ENCODE assay signal across 17 cellular contexts in genomic region chr17:76752006-76752405, GRCh38. TPM values are rescaled to one million over a fixed set of nuclear protein-coding genes. Genes with fewer than 3 reads are reported as not detected.
DNase-seq lines count a peak whose midpoint lies in the region; ATAC-seq and TF ChIP-seq lines count a peak whose summit lies in the region.
"Had no signal": no experiment of that assay in that cellular context is flagged by ENCODE, and none has a peak within 500 bp of the region (broad histone marks: within the 10 kb centered on the region; RNA-seq: fewer than 3 reads in every experiment).

No MANE protein-coding gene starts in this region.

- peak overlapping the region; percentile 96 for H3K27ac Mint-ChIP-seq in activated T-cell treated with anti-CD3 and anti-CD28 coated beads, Interleukin-2, amount 50 U/mL, for 24 hours
- peak overlapping the region; percentile 99 for H3K27ac Mint-ChIP-seq in activated naive CD4-positive, alpha-beta T cell treated with anti-CD3 and anti-CD28 coated beads, Interleukin-2, amount 50 U/mL, for 72 hours
- peak overlapping the region; percentile 90 to 99 (median 99) for H3K27ac Mint-ChIP-seq in naive thymus-derived CD4-positive, alpha-beta T cell
- H3K27ac Mint-ChIP-seq: stimulated activated memory B cell treated with anti-CD40 and anti-IgM and Interleukin-4, amounts not matched to agents 10 μg/mL and 1 μg/mL and 100 μg/mL, for 72 hours had no signal

- CTCF ChIA-PET in naive thymus-derived CD4-positive, alpha-beta T cell (lab: Charles Lee), result interaction anchor here (0.6 to 0.7 kb wide), 2 partner anchors 337 to 1826 kb away, joined by 3 read pairs; no protein-coding TSS in a partner anchor

- peaks cover 7% of the 10 kb centered on the region for H3K4me1 ChIP-seq in OCI-LY1 (ENCODE audit: insufficient read depth, low read length, severe bottlenecking)
- H3K4me1 ChIP-seq in naive thymus-derived CD4-positive, alpha-beta T cell (ENCODE audit: control insufficient read depth in 2 of 2, insufficient read depth in 2 of 2, low read length in 2 of 2), result peaks cover 14 to 20% of the 10 kb centered on the region in 2 donors
- H3K4me1 ChIP-seq: SJCRH30 had no signal

- H4K20me1 ChIP-seq in OCI-LY1 (ENCODE audit: insufficient read depth, low read length), result no peaks in the 10 kb centered on the region

- no peak overlapping the region for H3K4me2 ChIP-seq in OCI-LY1 (ENCODE audit: low read length)
- H3K4me2 ChIP-seq: PC-9 had no signal

- no peak for TF ChIP-seq CTCF in OCI-LY1 (IDR thresholded peaks at IDR 0.05; ENCODE audit: low read length)

- POLR2A ChIA-PET in naive thymus-derived CD4-positive, alpha-beta T cell (lab: Charles Lee), result interaction anchor here (0.5 to 2.5 kb wide), 5 partner anchors 10 to 1118 kb away, joined by 5 to 64 read pairs (median 6); partner anchors contain the start of genes MFSD11 and SRSF2

- peak; percentile 19 to 35 for ATAC-seq in activated naive CD4-positive, alpha-beta T cell treated with anti-CD3 and anti-CD28 coated beads, Interleukin-2, amount 50 U/mL, for 72 hours
- peak; percentile 33 for ATAC-seq in naive thymus-derived CD4-positive, alpha-beta T cell
- ATAC-seq: stimulated activated memory B cell treated with anti-CD40 and anti-IgM and Interleukin-4, amounts not matched to agents 10 μg/mL and 1 μg/mL and 100 μg/mL, for 72 hours had no signal

- no peak overlapping the region for H3K4me3 ChIP-seq in OCI-LY1 (ENCODE audit: low read depth, low read length, poor library complexity, severe bottlenecking)
- no peak overlapping the region for H3K4me3 ChIP-seq in naive thymus-derived CD4-positive, alpha-beta T cell (ENCODE audit: low read length)
- H3K4me3 ChIP-seq: PC-9, SJCRH30, tibial nerve had no signal

- no peaks in the 10 kb centered on the region for H3K27me3 Mint-ChIP-seq in activated T-cell treated with anti-CD3 and anti-CD28 coated beads, Interleukin-2, amount 50 U/mL, for 24 hours
- H3K27me3 Mint-ChIP-seq in naive thymus-derived CD4-positive, alpha-beta T cell, result no peaks in the 10 kb centered on the region
- H3K27me3 Mint-ChIP-seq: brain; stimulated activated memory B cell treated with anti-CD40 and anti-IgM and Interleukin-4, amounts not matched to agents 10 μg/mL and 1 μg/mL and 100 μg/mL, for 72 hours had no signal

- peak overlapping the region; percentile 17 for H3K27ac ChIP-seq in OCI-LY1 (ENCODE audit: low read depth, low read length, poor library complexity, severe bottlenecking)
- H3K27ac ChIP-seq in naive thymus-derived CD4-positive, alpha-beta T cell (ENCODE audit: low read depth, low read length), result peak overlapping the region; percentile 83
- H3K27ac ChIP-seq: PC-9, SJCRH30 had no signal

- peak overlapping the region; percentile 32 for H3K4me3 Mint-ChIP-seq in activated T-cell treated with anti-CD3 and anti-CD28 coated beads, Interleukin-2, amount 50 U/mL, for 24 hours
- peak overlapping the region; percentile 3 to 91 (median 76) for H3K4me3 Mint-ChIP-seq in naive thymus-derived CD4-positive, alpha-beta T cell
- H3K4me3 Mint-ChIP-seq: brain; stimulated activated memory B cell treated with anti-CD40 and anti-IgM and Interleukin-4, amounts not matched to agents 10 μg/mL and 1 μg/mL and 100 μg/mL, for 72 hours had no signal

- no peak overlapping the region for H3K9ac ChIP-seq in OCI-LY1 (ENCODE audit: low read length)

- no peaks in the 10 kb centered on the region for H3K9me3 Mint-ChIP-seq in activated T-cell treated with anti-CD3 and anti-CD28 coated beads, Interleukin-2, amount 50 U/mL, for 24 hours
- no peaks in the 10 kb centered on the region for H3K9me3 Mint-ChIP-seq in activated naive CD4-positive, alpha-beta T cell treated with anti-CD3 and anti-CD28 coated beads, Interleukin-2, amount 50 U/mL, for 72 hours
- no peaks in the 10 kb centered on the region for H3K9me3 Mint-ChIP-seq in naive thymus-derived CD4-positive, alpha-beta T cell
- H3K9me3 Mint-ChIP-seq: stimulated activated memory B cell treated with anti-CD40 and anti-IgM and Interleukin-4, amounts not matched to agents 10 μg/mL and 1 μg/mL and 100 μg/mL, for 72 hours had no signal

- H2AFZ ChIP-seq in OCI-LY1 (ENCODE audit: low read length), result no peak overlapping the region
- H2AFZ ChIP-seq: PC-9 had no signal

- no peak for DNase-seq in activated T-cell treated with anti-CD3 and anti-CD28 coated beads, Interleukin-2, amount 50 U/mL, for 24 hours
- no peak for DNase-seq in activated T-cell treated with anti-CD3 and anti-CD28 coated beads, Interleukin-2, amount 50 U/mL, for 1 hour
- no peak for DNase-seq in activated naive CD4-positive, alpha-beta T cell treated with anti-CD3 and anti-CD28 coated beads, Interleukin-2, amount 50 U/mL, for 72 hours (ENCODE audit: low spot score in 2 of 2)
- DNase-seq in naive thymus-derived CD4-positive, alpha-beta T cell, result peak in 5 of 9 donors; percentile 40 to 58 (median 49)
- DNase-seq in activated effector memory CD4-positive, alpha-beta T cell treated with Interleukin-2 at 50 U/mL for 16 hours, result no peak
- DNase-seq in activated gamma-delta T cell treated with Interleukin-2 at 50 U/mL for 16 hours, result no peak
- DNase-seq in NCI-H1436 treated with DMSO at 0.1 percent for 48 hours (lab: John Stamatoyannopoulos, UW), result no peak
- DNase-seq: activated gamma-delta T cell, C1 segment of cervical spinal cord, cortex of kidney, PC-9, SJCRH30, T1000 had no signal

- no peaks in the 10 kb centered on the region for H3K27me3 ChIP-seq in OCI-LY1 (ENCODE audit: insufficient read depth, low read length)
- no peaks in the 10 kb centered on the region for H3K27me3 ChIP-seq in naive thymus-derived CD4-positive, alpha-beta T cell (ENCODE audit: control insufficient read depth in 2 of 2, insufficient read depth in 2 of 2, low read length in 2 of 2)
- H3K27me3 ChIP-seq: SJCRH30, tibial nerve had no signal

- no peaks in the 10 kb centered on the region for H3K79me2 ChIP-seq in OCI-LY1 (ENCODE audit: insufficient read depth, low read length)

- H3K4me1 Mint-ChIP-seq in activated T-cell treated with anti-CD3 and anti-CD28 coated beads, Interleukin-2, amount 50 U/mL, for 24 hours (ENCODE audit: low read depth), result peaks cover 25% of the 10 kb centered on the region
- peaks cover 18 to 30% (median 26%) of the 10 kb centered on the region in 7 donors for H3K4me1 Mint-ChIP-seq in naive thymus-derived CD4-positive, alpha-beta T cell
- H3K4me1 Mint-ChIP-seq: brain had no signal

- peaks cover 36% of the 10 kb centered on the region for H3K36me3 Mint-ChIP-seq in activated T-cell treated with anti-CD3 and anti-CD28 coated beads, Interleukin-2, amount 50 U/mL, for 24 hours (ENCODE audit: low read depth)
- H3K36me3 Mint-ChIP-seq in activated naive CD4-positive, alpha-beta T cell treated with anti-CD3 and anti-CD28 coated beads, Interleukin-2, amount 50 U/mL, for 72 hours, result peaks cover 6 to 10% of the 10 kb centered on the region in 2 donors
- peaks cover 2 to 30% (median 5%) of the 10 kb centered on the region in 5 donors for H3K36me3 Mint-ChIP-seq in naive thymus-derived CD4-positive, alpha-beta T cell

- H3K36me3 ChIP-seq in OCI-LY1 (ENCODE audit: insufficient read depth, low read length), result peaks cover 22% of the 10 kb centered on the region
- peaks cover 2 to 7% (median 4%) of the 10 kb centered on the region in 3 experiments for H3K36me3 ChIP-seq in naive thymus-derived CD4-positive, alpha-beta T cell (ENCODE audit: control insufficient read depth in 2 of 3, insufficient read depth in 3 of 3, low read length in 3 of 3)

- no peaks in the 10 kb centered on the region for H3F3A ChIP-seq in OCI-LY1 (ENCODE audit: insufficient read depth, low read length)

- H3K9me2 ChIP-seq in OCI-LY1 (ENCODE audit: low read depth, low read length), result no peaks in the 10 kb centered on the region

- no peaks in the 10 kb centered on the region for H3K9me3 ChIP-seq in OCI-LY1 (ENCODE audit: low read length)
- no peaks in the 10 kb centered on the region for H3K9me3 ChIP-seq in naive thymus-derived CD4-positive, alpha-beta T cell (ENCODE audit: control insufficient read depth in 2 of 3, low read length in 3 of 3)
- H3K9me3 ChIP-seq: SJCRH30, tibial nerve had no signal

- intact Hi-C loops in naive thymus-derived CD4-positive, alpha-beta T cell (cut with micrococcal nuclease), result loop anchor here in 1 of 2 donors (2.0 kb wide), 1 partner anchor 21 kb away; no protein-coding TSS in a partner anchor

RNA-seq across cellular contexts. Expression of gene MFSD11, which starts 14.1 kb away (rescaled TPM):
- 10 to 100 TPM; 23.2 to 24.1 TPM for total RNA-seq in activated naive CD4-positive, alpha-beta T cell treated with anti-CD3 and anti-CD28 coated beads, Interleukin-2, amount 50 U/mL, for 72 hours
- total RNA-seq in naive thymus-derived CD4-positive, alpha-beta T cell, result 10 to 100 TPM; 24.4 to 33.7 (median 32.0) TPM
- polyA plus RNA-seq in naive thymus-derived CD4-positive, alpha-beta T cell, result 10 to 100 TPM; 17.3 to 25.4 TPM

RNA-seq across cellular contexts. Expression of gene SRSF2, which starts 14.9 kb away (rescaled TPM):
- total RNA-seq in activated naive CD4-positive, alpha-beta T cell treated with anti-CD3 and anti-CD28 coated beads, Interleukin-2, amount 50 U/mL, for 72 hours, result 100 to 1,000 TPM; 242 to 351 TPM
- 100 to 1,000 TPM; 327 to 363 (median 351) TPM for total RNA-seq in naive thymus-derived CD4-positive, alpha-beta T cell
- 100 to 1,000 TPM; 104 to 126 TPM for polyA plus RNA-seq in naive thymus-derived CD4-positive, alpha-beta T cell

RNA-seq across cellular contexts. Expression of gene METTL23, which starts 25.4 kb away (rescaled TPM):
- 10 to 100 TPM; 13.9 to 30.0 TPM for total RNA-seq in activated naive CD4-positive, alpha-beta T cell treated with anti-CD3 and anti-CD28 coated beads, Interleukin-2, amount 50 U/mL, for 72 hours
- 10 to 100 TPM; 39.6 to 74.0 (median 44.2) TPM for total RNA-seq in naive thymus-derived CD4-positive, alpha-beta T cell
- polyA plus RNA-seq in naive thymus-derived CD4-positive, alpha-beta T cell, result 100 to 1,000 TPM; 147 to 152 TPM

RNA-seq across cellular contexts. Expression of gene JMJD6, which starts 25.6 kb away (rescaled TPM):
- total RNA-seq in activated naive CD4-positive, alpha-beta T cell treated with anti-CD3 and anti-CD28 coated beads, Interleukin-2, amount 50 U/mL, for 72 hours, result 10 to 100 TPM; 82.3 to 91.0 TPM
- total RNA-seq in naive thymus-derived CD4-positive, alpha-beta T cell, result 100 to 1,000 TPM in 2 of 5 experiments, 10 to 100 TPM in 3; 39.9 to 132 (median 58.3) TPM
- polyA plus RNA-seq in naive thymus-derived CD4-positive, alpha-beta T cell, result 10 to 100 TPM; 18.5 to 44.3 TPM

RNA-seq across cellular contexts. Expression of gene MXRA7, which starts 41.2 kb away (rescaled TPM):
- 1 to 10 TPM; 4.8 to 9.1 TPM for total RNA-seq in activated naive CD4-positive, alpha-beta T cell treated with anti-CD3 and anti-CD28 coated beads, Interleukin-2, amount 50 U/mL, for 72 hours
- total RNA-seq in naive thymus-derived CD4-positive, alpha-beta T cell, result 1 to 10 TPM; 2.1 to 7.5 (median 2.8) TPM
- polyA plus RNA-seq in naive thymus-derived CD4-positive, alpha-beta T cell, result 1 to 10 TPM; 1.8 to 2.7 TPM

Comparison
In these comparisons a context has a peak if more than half of its experiments do, and no peak if none do; other contexts are left out.
1. DNase-seq: peak in naive thymus-derived CD4-positive, alpha-beta T cell (5 of 9); none in activated T-cell treated with anti-CD3 and anti-CD28 coated beads, Interleukin-2, amount 50 U/mL, for 24 hours (single experiment), activated T-cell treated with anti-CD3 and anti-CD28 coated beads, Interleukin-2, amount 50 U/mL, for 1 hour (single experiment), activated naive CD4-positive, alpha-beta T cell treated with anti-CD3 and anti-CD28 coated beads, Interleukin-2, amount 50 U/mL, for 72 hours (0 of 2), activated effector memory CD4-positive, alpha-beta T cell treated with Interleukin-2 at 50 U/mL for 16 hours (single experiment), activated gamma-delta T cell treated with Interleukin-2 at 50 U/mL for 16 hours (single experiment) and NCI-H1436 treated with DMSO at 0.1 percent for 48 hours (single experiment).
2. Peak in every context shown above with its lines, with median percentiles within 50 percentile points of each other: H3K27ac Mint-ChIP-seq.